Comparison of ENCODE assay signal across 11 cellular contexts in genomic region chr15:77482570-77482969, GRCh38.
DNase-seq lines count a peak whose midpoint lies in the region; ATAC-seq, FAIRE-seq and TF ChIP-seq lines count a peak whose summit lies in the region.
"Had no signal": no experiment of that assay in that cellular context is flagged by ENCODE, and none has a peak within 500 bp of the region (broad histone marks: within the 10 kb centered on the region; RNA-seq: fewer than 3 reads in every experiment).

No MANE protein-coding gene starts in this region.

- peak overlapping the region; percentile 61 for H3K4me2 ChIP-seq in GM23248 (ENCODE audit: unreplicated experiment)

- no peak for FAIRE-seq in kidney (lab: Jason Lieb, UNC)
- FAIRE-seq: GM19239 had no signal

- no peaks in the 10 kb centered on the region for H3K79me2 ChIP-seq in GM23248 (ENCODE audit: insufficient read depth)

- peaks cover 40% of the 10 kb centered on the region for H3F3A ChIP-seq in GM23248 (ENCODE audit: insufficient read depth)

- H3K4me1 Mint-ChIP-seq in activated CD4-positive, alpha-beta memory T cell treated with anti-CD3 and anti-CD28 coated beads, Interleukin-2, amount 10 ng/mL, durations not matched to agents 7 days and 5 days, result peaks cover 18% of the 10 kb centered on the region

- peaks cover 48% of the 10 kb centered on the region for H3K36me3 Mint-ChIP-seq in activated CD4-positive, alpha-beta memory T cell treated with anti-CD3 and anti-CD28 coated beads, Interleukin-2, amount 10 ng/mL, durations not matched to agents 7 days and 5 days (ENCODE audit: low read depth)

- H3K4me3 ChIP-seq in GM23248 (peak overlapping the region; percentile 34), retinal pigment epithelial cell (ENCODE audit: low read length) (no peak overlapping the region), kidney (ENCODE audit: low read length in 2 of 2) (no peak overlapping the region)

- intact Hi-C loops in kidney (cut with DNase I), result no loop called here

- CTCF ChIA-PET in activated CD4-positive, alpha-beta memory T cell treated with anti-CD3 and anti-CD28 coated beads, Interleukin-2, amount 10 ng/mL, durations not matched to agents 7 days and 5 days (lab: Charles Lee), result interaction anchor here (1.2 to 1.6 kb wide), 2 partner anchors 61 to 363 kb away, joined by 3 to 4 read pairs; no protein-coding TSS in a partner anchor

- H3K9ac ChIP-seq in GM23248 (0 out of 2 replicates have a peak overlapping the region, but pooled peaks have one; percentile 28), kidney (ENCODE audit: low read length in 2 of 2) (no peak overlapping the region)

- peaks cover 42% of the 10 kb centered on the region for H3K4me1 ChIP-seq in GM23248 (ENCODE audit: insufficient read depth)
- H3K4me1 ChIP-seq in kidney (ENCODE audit: control insufficient read depth in 1 of 2, insufficient read depth in 1 of 2, low read depth in 1 of 2, low read length in 2 of 2), result peaks cover 0 to 2% of the 10 kb centered on the region in 2 donors

- peak overlapping the region; percentile 56 for H3K27ac ChIP-seq in GM23248
- H3K27ac ChIP-seq in kidney (ENCODE audit: low read depth in 2 of 2, low read length in 2 of 2), result no peak overlapping the region

- TF ChIP-seq CTCF in retinal pigment epithelial cell (conservative IDR thresholded peaks at IDR 0.05; ENCODE audit: low read depth, low read length) (no peak), kidney (IDR thresholded peaks at IDR 0.05; ENCODE audit: borderline replicate concordance, extremely low read depth, insufficient read depth) (no peak)

- no peaks in the 10 kb centered on the region for H3K9me2 ChIP-seq in GM23248 (ENCODE audit: insufficient read depth)

- no peaks in the 10 kb centered on the region for H3K27me3 ChIP-seq in GM23248 (replicated peaks; ENCODE audit: insufficient read depth)

- POLR2A ChIA-PET in activated CD4-positive, alpha-beta memory T cell treated with anti-CD3 and anti-CD28 coated beads, Interleukin-2, amount 10 ng/mL, durations not matched to agents 7 days and 5 days (lab: Charles Lee), result no interaction called here

- ATAC-seq in HG02642 (IDR thresholded peaks at IDR 0.05; ENCODE audit: poor library complexity, unreplicated experiment), result no peak
- ATAC-seq: T-helper 17 cell had no signal

- H2AFZ ChIP-seq in GM23248, result no peak overlapping the region

- H4K20me1 ChIP-seq in GM23248 (ENCODE audit: insufficient read depth), result no peaks in the 10 kb centered on the region

- H3K9me3 ChIP-seq in GM23248 (ENCODE audit: low read depth) (no peaks in the 10 kb centered on the region), kidney (ENCODE audit: control insufficient read depth in 1 of 2, low read length in 2 of 2) (no peaks in the 10 kb centered on the region)

- no peak overlapping the region for H3K27ac Mint-ChIP-seq in activated CD4-positive, alpha-beta memory T cell treated with anti-CD3 and anti-CD28 coated beads, Interleukin-2, amount 10 ng/mL, durations not matched to agents 7 days and 5 days
- H3K27ac Mint-ChIP-seq: dendritic cell treated with granulocyte-macrophage colony-stimulating factor and Interleukin-4, amounts not matched to agents 40 ng/mL and 50 ng/mL, for 4 days; T-helper 17 cell had no signal

- in situ Hi-C loops in GM23248 (cut with MboI), result no loop called here

- DNase-seq in GM23248, result peak; percentile 89
- DNase-seq in NCI-H69 (lab: John Stamatoyannopoulos, UW), result peak; percentile 2
- peak; percentile 62 for DNase-seq in fibroblast of gingiva (ENCODE audit: low read depth)
- DNase-seq in retinal pigment epithelial cell (ENCODE audit: low read depth), result peak; percentile 65
- no peak for DNase-seq in activated CD4-positive, alpha-beta memory T cell treated with anti-CD3 and anti-CD28 coated beads, Interleukin-2, amount 10 ng/mL, durations not matched to agents 7 days and 5 days
- DNase-seq in kidney, result no peak
- DNase-seq: NCI-H510A treated with DMSO at 0.1 percent for 48 hours, T-helper 17 cell had no signal

- no peaks in the 10 kb centered on the region for H3K27me3 Mint-ChIP-seq in activated CD4-positive, alpha-beta memory T cell treated with anti-CD3 and anti-CD28 coated beads, Interleukin-2, amount 10 ng/mL, durations not matched to agents 7 days and 5 days
- H3K27me3 Mint-ChIP-seq: dendritic cell treated with granulocyte-macrophage colony-stimulating factor and Interleukin-4, amounts not matched to agents 40 ng/mL and 50 ng/mL, for 4 days; T-helper 17 cell had no signal

- H3K36me3 ChIP-seq in GM23248 (ENCODE audit: low read depth) (peaks cover 28% of the 10 kb centered on the region; the same call in 1 of the 2 replicates), kidney (ENCODE audit: control insufficient read depth in 1 of 2, insufficient read depth in 2 of 2, low read length in 2 of 2) (peaks cover 5 to 42% of the 10 kb centered on the region in 2 donors)

- H3K9me3 Mint-ChIP-seq in activated CD4-positive, alpha-beta memory T cell treated with anti-CD3 and anti-CD28 coated beads, Interleukin-2, amount 10 ng/mL, durations not matched to agents 7 days and 5 days, result no peaks in the 10 kb centered on the region
- H3K9me3 Mint-ChIP-seq: dendritic cell treated with granulocyte-macrophage colony-stimulating factor and Interleukin-4, amounts not matched to agents 40 ng/mL and 50 ng/mL, for 4 days had no signal

- H3K4me3 Mint-ChIP-seq in activated CD4-positive, alpha-beta memory T cell treated with anti-CD3 and anti-CD28 coated beads, Interleukin-2, amount 10 ng/mL, durations not matched to agents 7 days and 5 days, result no peak overlapping the region
- H3K4me3 Mint-ChIP-seq: dendritic cell treated with granulocyte-macrophage colony-stimulating factor and Interleukin-4, amounts not matched to agents 40 ng/mL and 50 ng/mL, for 4 days; T-helper 17 cell had no signal

- WGBS in GM23248 (ENCODE audit: low coverage in 1 of 2, low lambda C conversion rate in 2 of 2, missing lambda C conversion rate in 2 of 2), 2 experiments, result 49 to 55% methylated on average over 2 of the region's 2 CpGs

Comparison
In these comparisons a context has a peak if more than half of its experiments do, and no peak if none do; other contexts are left out.
1. DNase-seq: peak in GM23248 (single experiment), NCI-H69 (single experiment), fibroblast of gingiva (single experiment) and retinal pigment epithelial cell (single experiment); none in activated CD4-positive, alpha-beta memory T cell treated with anti-CD3 and anti-CD28 coated beads, Interleukin-2, amount 10 ng/mL, durations not matched to agents 7 days and 5 days (single experiment) and kidney (single experiment).